12 cellular contexts compared by ENCODE assay signal in the genomic region with DNA sequence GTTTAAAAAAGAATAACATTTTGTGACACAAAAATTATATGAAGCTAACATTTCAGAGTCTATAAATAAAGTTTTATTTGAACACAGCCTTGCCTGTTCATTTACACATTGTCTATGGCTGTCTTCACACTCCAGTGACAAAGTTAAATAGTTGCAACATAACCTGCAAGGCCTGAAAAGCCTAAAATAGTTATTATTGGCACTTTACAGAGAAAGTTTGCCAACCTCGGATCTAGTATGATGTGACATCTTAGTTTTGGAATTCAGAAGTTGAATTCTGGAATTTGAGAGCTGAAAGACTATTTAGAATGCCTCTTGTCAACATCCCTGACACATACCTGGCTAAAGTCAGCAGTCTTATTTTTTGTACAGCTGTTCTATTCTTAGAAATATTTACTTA.
DNase-seq lines count a peak whose midpoint lies in the region; TF ChIP-seq lines count a peak whose summit lies in the region.
"Had no signal": no experiment of that assay in that cellular context is flagged by ENCODE, and none has a peak within 500 bp of the region (broad histone marks: within the 10 kb centered on the region; RNA-seq: fewer than 3 reads in every experiment).

No MANE protein-coding gene starts in this region.

- H3K4me1 Mint-ChIP-seq in chondrocyte (ENCODE audit: low read depth): peaks cover 51% of the 10 kb centered on the region

- DNase-seq in LHCN-M2 (ENCODE audit: low read depth) (peak; percentile 37), chondrocyte (ENCODE audit: low spot score) (no peak), iPS-NIHi11 (ENCODE audit: low spot score) (peak; percentile 29), suprapubic skin (ENCODE audit: low spot score in 2 of 2) (no peak), hippocampal formation (lab: John Stamatoyannopoulos, UW) (no peak), activated gamma-delta T cell (lab: John Stamatoyannopoulos, UW) (no peak)
- no peak for DNase-seq in effector CD4-positive, alpha-beta T cell
- no peak for DNase-seq in stimulated activated naive CD4-positive, alpha-beta T cell (lab: John Stamatoyannopoulos, UW)
- DNase-seq: CD8-positive, alpha-beta memory T cell; NCI-H1694; right cardiac atrium had no signal

- no peak overlapping the region for H3K4me3 Mint-ChIP-seq in chondrocyte (ENCODE audit: unreplicated experiment)
- H3K4me3 Mint-ChIP-seq: brain; CD8-positive, alpha-beta memory T cell had no signal

- TF ChIP-seq CTCF in chondrocyte (IDR thresholded peaks at IDR 0.05) (no peak), suprapubic skin (IDR thresholded peaks at IDR 0.05) (no peak)

- no peaks in the 10 kb centered on the region for H3K27me3 ChIP-seq in suprapubic skin

- no peaks in the 10 kb centered on the region for H3K27me3 Mint-ChIP-seq in chondrocyte (ENCODE audit: low read depth)

- H3K27ac Mint-ChIP-seq in chondrocyte (ENCODE audit: unreplicated experiment): peak overlapping the region; percentile 81
- H3K27ac Mint-ChIP-seq: brain had no signal

- WGBS in suprapubic skin: 33% methylated on average over 1 of the region's 1 CpG

- H3K27ac ChIP-seq in suprapubic skin: no peak overlapping the region

- TF ChIP-seq POLR2A in suprapubic skin (IDR thresholded peaks at IDR 0.05): no peak

- H3K9me3 ChIP-seq in suprapubic skin: no peaks in the 10 kb centered on the region

- no peaks in the 10 kb centered on the region for H3K9me3 Mint-ChIP-seq in chondrocyte (ENCODE audit: low read depth)
- H3K9me3 Mint-ChIP-seq: CD8-positive, alpha-beta memory T cell had no signal

- peak; percentile 40 for TF ChIP-seq EP300 in suprapubic skin (IDR thresholded peaks at IDR 0.05)

- no peak overlapping the region for H3K4me3 ChIP-seq in suprapubic skin

- no peaks in the 10 kb centered on the region for H3K36me3 Mint-ChIP-seq in chondrocyte (ENCODE audit: low read depth)
- H3K36me3 Mint-ChIP-seq: brain had no signal

- H3K36me3 ChIP-seq in suprapubic skin: no peaks in the 10 kb centered on the region

- H3K4me1 ChIP-seq in suprapubic skin: peaks cover 6% of the 10 kb centered on the region

Comparison
In these comparisons a context has a peak if more than half of its experiments do, and no peak if none do; other contexts are left out.
1. DNase-seq: peak in LHCN-M2 (single experiment) and iPS-NIHi11 (single experiment); none in chondrocyte (single experiment), suprapubic skin (0 of 2), effector CD4-positive, alpha-beta T cell (single experiment), stimulated activated naive CD4-positive, alpha-beta T cell (0 of 6), hippocampal formation (0 of 2) and activated gamma-delta T cell (single experiment).